In genomic region chr5:172714491-172715420, GRCh38 we compare ENCODE assay signal across 8 cellular contexts. TPM values are rescaled to one million over a fixed set of nuclear protein-coding genes. Genes with fewer than 3 reads are reported as not detected.
DNase-seq lines count a peak whose midpoint lies in the region; ATAC-seq and TF ChIP-seq lines count a peak whose summit lies in the region.

No MANE protein-coding gene starts in this region.

- no peak overlapping the region for H3K4me3 Mint-ChIP-seq in activated T-helper 2 cell treated with anti-CD3 and anti-CD28 coated beads, Interferon-gamma antibody, Interleukin-2, Interleukin-4, amounts not matched to agents 10 μg/mL and 5 μg/mL and 100 μg/mL, durations not matched to agents 14 hours and 24 hours and 36 hours (ENCODE audit: low read depth)

- H3K27ac ChIP-seq in substantia nigra (ENCODE audit: low read depth, low read length, poor library complexity, severe bottlenecking): peak overlapping the region; percentile 59

- ATAC-seq in GM19023 (IDR thresholded peaks at IDR 0.05; ENCODE audit: unreplicated experiment) (peak; percentile 67), HG03469 (IDR thresholded peaks at IDR 0.05; ENCODE audit: unreplicated experiment) (peak; percentile 77)

- intact Hi-C loops in activated T-helper 2 cell treated with anti-CD3 and anti-CD28 coated beads, Interferon-gamma antibody, Interleukin-2, Interleukin-4, amounts not matched to agents 10 μg/mL and 5 μg/mL and 100 μg/mL, durations not matched to agents 14 hours and 24 hours and 36 hours (cut with micrococcal nuclease): loop anchor here (5.0 to 10.0 kb wide), 2 partner anchors 120 to 613 kb away; partner anchors contain the start of genes ERGIC1 and STC2

- no peaks in the 10 kb centered on the region for H3K27me3 Mint-ChIP-seq in activated T-helper 2 cell treated with anti-CD3 and anti-CD28 coated beads, Interferon-gamma antibody, Interleukin-2, Interleukin-4, amounts not matched to agents 10 μg/mL and 5 μg/mL and 100 μg/mL, durations not matched to agents 14 hours and 24 hours and 36 hours (ENCODE audit: low read depth)

- H3K27me3 ChIP-seq in BE2C: no peaks in the 10 kb centered on the region

- H3K4me1 Mint-ChIP-seq in activated T-helper 2 cell treated with anti-CD3 and anti-CD28 coated beads, Interferon-gamma antibody, Interleukin-2, Interleukin-4, amounts not matched to agents 10 μg/mL and 5 μg/mL and 100 μg/mL, durations not matched to agents 14 hours and 24 hours and 36 hours (ENCODE audit: low read depth): peaks cover 2% of the 10 kb centered on the region

- peak; percentile 87 for TF ChIP-seq CTCF in BE2C (IDR thresholded peaks at IDR 0.05; ENCODE audit: low read depth, low read length)
- peak; percentile 94 for TF ChIP-seq CTCF in fibroblast of villous mesenchyme (IDR thresholded peaks at IDR 0.05; ENCODE audit: insufficient read depth, low read depth, low read length)

- H3K9me3 Mint-ChIP-seq in activated T-helper 2 cell treated with anti-CD3 and anti-CD28 coated beads, Interferon-gamma antibody, Interleukin-2, Interleukin-4, amounts not matched to agents 10 μg/mL and 5 μg/mL and 100 μg/mL, durations not matched to agents 14 hours and 24 hours and 36 hours: no peaks in the 10 kb centered on the region

- H3K9me3 ChIP-seq in BE2C: no peaks in the 10 kb centered on the region

- H3K27ac Mint-ChIP-seq in activated T-helper 2 cell treated with anti-CD3 and anti-CD28 coated beads, Interferon-gamma antibody, Interleukin-2, Interleukin-4, amounts not matched to agents 10 μg/mL and 5 μg/mL and 100 μg/mL, durations not matched to agents 14 hours and 24 hours and 36 hours: no peak overlapping the region

- DNase-seq in BE2C (peak; percentile 85), RKO (ENCODE audit: low spot score) (peak; percentile 74), fibroblast of villous mesenchyme (ENCODE audit: low read depth) (peak; percentile 71), nucleus accumbens (lab: John Stamatoyannopoulos, UW) (peak in 44 of 56 donors; percentile 13 to 75 (median 40)), substantia nigra (lab: John Stamatoyannopoulos, UW) (peak in 42 of 49 donors; percentile 17 to 80 (median 58))
- peak; percentile 48 for DNase-seq in activated T-helper 2 cell treated with anti-CD3 and anti-CD28 coated beads, Interferon-gamma antibody, Interleukin-2, Interleukin-4, amounts not matched to agents 10 μg/mL and 5 μg/mL and 100 μg/mL, durations not matched to agents 14 hours and 24 hours and 36 hours (ENCODE audit: low spot score)

- no peaks in the 10 kb centered on the region for H3K4me1 ChIP-seq in BE2C

- H3K36me3 ChIP-seq in BE2C: no peaks in the 10 kb centered on the region

- H3K36me3 Mint-ChIP-seq in activated T-helper 2 cell treated with anti-CD3 and anti-CD28 coated beads, Interferon-gamma antibody, Interleukin-2, Interleukin-4, amounts not matched to agents 10 μg/mL and 5 μg/mL and 100 μg/mL, durations not matched to agents 14 hours and 24 hours and 36 hours (ENCODE audit: low read depth): no peaks in the 10 kb centered on the region

- H3K4me3 ChIP-seq in BE2C (ENCODE audit: low read depth, low read length) (no peak overlapping the region), fibroblast of villous mesenchyme (ENCODE audit: low read depth, low read length) (no peak overlapping the region)

RNA-seq across cellular contexts. Expression of gene DUSP1, which starts 56.2 kb away (rescaled TPM):
- 19.5 TPM for polyA plus RNA-seq in BE2C (2012; ENCODE audit: insufficient read depth, insufficient read length, low read depth)
- 8.9 and 9.7 TPM in 2 replicates for total RNA-seq in activated T-helper 2 cell treated with anti-CD3 and anti-CD28 coated beads, Interferon-gamma antibody, Interleukin-2, Interleukin-4, amounts not matched to agents 10 μg/mL and 5 μg/mL and 100 μg/mL, durations not matched to agents 14 hours and 24 hours and 36 hours
- total RNA-seq in fibroblast of villous mesenchyme: 98.2 and 246 TPM in 2 replicates
